Comparison of ENCODE assay signal across 11 cellular contexts in the genomic region with DNA sequence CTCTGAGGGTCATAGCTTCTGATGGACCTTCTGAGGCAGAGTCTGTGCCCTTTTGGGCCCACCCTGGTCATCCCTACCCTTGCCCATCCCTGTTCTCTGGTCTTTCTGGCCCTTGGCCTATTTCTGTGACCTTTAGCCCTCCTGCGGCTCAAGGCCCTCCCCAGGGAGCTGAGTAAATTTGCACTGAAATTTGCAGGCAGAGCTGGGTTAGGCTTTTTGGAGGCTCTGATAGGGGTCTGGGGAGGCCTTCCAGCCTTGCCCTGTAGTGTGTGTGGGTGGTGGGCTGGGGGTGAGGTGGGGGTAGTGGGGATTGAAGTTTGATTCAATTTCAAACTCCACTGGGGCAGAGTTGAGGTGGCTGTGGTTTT. TPM values are rescaled to one million over a fixed set of nuclear protein-coding genes. Genes with fewer than 3 reads are reported as not detected.
A peak's percentile ranks its signal among the peaks of the same experiment; 100 is the strongest.
DNase-seq lines count a peak whose midpoint lies in the region; ATAC-seq and TF ChIP-seq lines count a peak whose summit lies in the region.
"Had no signal": no experiment of that assay in that cellular context is flagged by ENCODE, and none has a peak within 500 bp of the region (broad histone marks: within the 10 kb centered on the region; RNA-seq: fewer than 3 reads in every experiment).

No MANE protein-coding gene starts in this region.

- peaks cover 76% of the 10 kb centered on the region for H3K79me2 ChIP-seq in DOHH2 (ENCODE audit: control insufficient read depth, low read length)

- peaks cover 73% of the 10 kb centered on the region for H3K4me1 ChIP-seq in DOHH2 (ENCODE audit: control insufficient read depth, low read length)
- H3K4me1 ChIP-seq in Peyer's patch: peaks cover 11 to 96% (median 72%) of the 10 kb centered on the region in 4 donors
- H3K4me1 ChIP-seq in sigmoid colon: peaks cover 0 to 100% (median 100%) of the 10 kb centered on the region in 4 donors

- no peak for TF ChIP-seq EP300 in sigmoid colon (IDR thresholded peaks at IDR 0.05)

- TF ChIP-seq CTCF in DOHH2 (IDR thresholded peaks at IDR 0.05; ENCODE audit: low read depth, low read length, poor library complexity, severe bottlenecking) (no peak), Peyer's patch (IDR thresholded peaks at IDR 0.05) (no peak), sigmoid colon (IDR thresholded peaks at IDR 0.05) (no peak)

- intact Hi-C loops in sigmoid colon (cut with DNase I): no loop called here

- no peak for ATAC-seq in HG03342 (IDR thresholded peaks at IDR 0.05; ENCODE audit: unreplicated experiment)
- no peak for ATAC-seq in HG02884 (IDR thresholded peaks at IDR 0.05; ENCODE audit: unreplicated experiment)
- ATAC-seq: K562 had no signal

- peak overlapping the region; percentile 38; the same call in 1 of the 2 replicates for H3K4me3 ChIP-seq in DOHH2 (ENCODE audit: low read length)
- H3K4me3 ChIP-seq in Peyer's patch: no peak overlapping the region
- no peak overlapping the region for H3K4me3 ChIP-seq in sigmoid colon
- H3K4me3 ChIP-seq: K562 had no signal

- TF ChIP-seq POLR2A in Peyer's patch (IDR thresholded peaks at IDR 0.05): no peak
- no peak for TF ChIP-seq POLR2A in sigmoid colon (IDR thresholded peaks at IDR 0.05)

- H3K4me2 ChIP-seq in DOHH2 (ENCODE audit: low read length): peak overlapping the region; percentile 62

- H3K27ac ChIP-seq in DOHH2 (ENCODE audit: low read depth, low read length): no peak overlapping the region
- H3K27ac ChIP-seq in Peyer's patch: peak overlapping the region; percentile 65 to 98 (median 90)
- peak overlapping the region; percentile 93 to 98 (median 96) for H3K27ac ChIP-seq in sigmoid colon

- no peaks in the 10 kb centered on the region for H3F3A ChIP-seq in DOHH2 (ENCODE audit: control insufficient read depth, insufficient read depth)

- H3K9me3 ChIP-seq in DOHH2 (ENCODE audit: control insufficient read depth, insufficient read depth, low read length) (no peaks in the 10 kb centered on the region), Peyer's patch (no peaks in the 10 kb centered on the region), sigmoid colon (no peaks in the 10 kb centered on the region)

- peaks cover 12% of the 10 kb centered on the region for H3K36me3 ChIP-seq in DOHH2 (ENCODE audit: control insufficient read depth, low read length)
- H3K36me3 ChIP-seq in Peyer's patch: peaks cover 0 to 11% (median 0%) of the 10 kb centered on the region in 3 donors
- H3K36me3 ChIP-seq in sigmoid colon: no peaks in the 10 kb centered on the region

- DNase-seq in Peyer's patch: peak in 1 of 3 donors; percentile 53
- DNase-seq in fibroblast of peridontal ligament (ENCODE audit: extremely low read depth): peak; percentile 57
- no peak for DNase-seq in sigmoid colon
- no peak for DNase-seq in NCI-H345 treated with DMSO at 0.1 percent for 48 hours (lab: John Stamatoyannopoulos, UW; ENCODE audit: unreplicated experiment)
- DNase-seq in GM03348 (ENCODE audit: low spot score): no peak
- DNase-seq: EL, NCI-H774 had no signal

- no peaks in the 10 kb centered on the region for H3K9me2 ChIP-seq in DOHH2 (replicated peaks; ENCODE audit: control insufficient read depth, low read length)

- H4K20me1 ChIP-seq in DOHH2 (ENCODE audit: control insufficient read depth, insufficient read depth, low read depth, low read length): peaks cover 35% of the 10 kb centered on the region

- 11 to 42% methylated on average over 1 of the region's 1 CpG for WGBS in sigmoid colon, 2 donors

- H3K27me3 ChIP-seq in DOHH2 (ENCODE audit: control insufficient read depth, low read length): no peaks in the 10 kb centered on the region
- no peaks in the 10 kb centered on the region for H3K27me3 ChIP-seq in Peyer's patch
- no peaks in the 10 kb centered on the region for H3K27me3 ChIP-seq in sigmoid colon

RNA-seq across cellular contexts. Expression of a gene that starts 17.8 kb away (rescaled TPM):
- 10 to 100 TPM; 46.2 to 93.3 (median 72.1) TPM for total RNA-seq in Peyer's patch
- total RNA-seq in sigmoid colon: 10 to 100 TPM; 15.8 to 27.3 (median 20.5) TPM
- polyA plus RNA-seq in sigmoid colon: 10 to 100 TPM; 26.4 to 29.6 (median 27.8) TPM

RNA-seq across cellular contexts. Expression of a gene that starts 37.7 kb away (rescaled TPM):
- 1 to 10 TPM in 1 of 4 donors, not detected in 3; 1.6 TPM for total RNA-seq in Peyer's patch
- total RNA-seq in sigmoid colon: 1 to 10 TPM in 1 of 4 donors, under 1 TPM in 1, not detected in 2; 0.49 to 2.1 TPM
- under 1 TPM in 1 of 3 donors, not detected in 2; 0.64 TPM for polyA plus RNA-seq in sigmoid colon

RNA-seq across cellular contexts. Expression of a gene that starts 39.1 kb away (rescaled TPM):
- total RNA-seq in Peyer's patch (10 to 100 TPM in 1 of 4 donors, 1 to 10 TPM in 3; 2.5 to 21.5 (median 3.4) TPM), sigmoid colon (1 to 10 TPM in 1 of 4 donors, under 1 TPM in 2, not detected in 1; 0.33 to 1.5 (median 0.83) TPM)
- 10 to 100 TPM in 1 of 3 donors, 1 to 10 TPM in 2; 2.4 to 10.9 (median 8.6) TPM for polyA plus RNA-seq in sigmoid colon
